ENCODE assay signal across 2 cellular contexts in the genomic region with DNA sequence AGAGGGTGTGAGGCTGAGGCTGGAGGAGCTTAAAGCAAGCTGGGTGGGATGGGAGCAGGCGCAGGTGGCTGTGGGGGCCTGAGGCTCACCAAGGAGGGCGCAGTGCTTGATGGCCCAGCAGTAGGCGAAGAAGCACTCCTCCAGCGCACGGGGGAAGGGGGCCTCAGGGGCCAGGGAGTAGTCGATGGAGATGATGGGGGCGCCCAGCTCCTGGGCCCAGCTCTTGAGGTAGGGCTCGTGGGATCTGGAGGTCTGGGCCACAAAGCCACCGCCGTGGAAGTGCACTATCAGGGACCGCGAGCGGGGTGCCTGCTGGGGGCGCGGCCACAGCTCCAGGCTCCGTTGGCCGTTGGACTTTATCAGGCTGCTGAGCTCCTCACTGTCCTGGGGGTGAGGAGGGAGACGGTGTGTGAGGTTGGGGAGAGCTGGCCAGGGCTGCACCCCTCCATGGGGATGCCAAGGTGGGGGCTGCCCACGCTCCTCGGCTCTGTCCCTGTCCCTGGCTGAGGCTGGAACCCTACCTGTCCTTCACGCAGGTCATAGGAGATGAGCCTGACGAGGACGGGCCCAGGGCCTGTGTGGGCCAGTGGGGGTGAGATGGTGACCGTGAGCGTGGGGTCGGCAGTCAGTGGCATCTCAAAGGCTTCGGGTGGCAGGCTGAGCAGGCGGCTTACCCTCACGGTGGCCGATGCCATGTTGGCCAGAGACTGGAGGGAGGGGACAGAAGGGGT.
TF ChIP-seq lines count a peak whose summit lies in the region.

No MANE protein-coding gene starts in this region.

TF ChIP-seq in IMR-90, 13 proteins besides CTCF, POLR2A, EP300 and RAD21:
- TF ChIP-seq CEBPB (IDR thresholded peaks at IDR 0.05; ENCODE audit: low read depth, low read length), result no peak
- no peak for TF ChIP-seq NFE2L2 (IDR thresholded peaks at IDR 0.05; ENCODE audit: low read depth, low read length)
- no peak for TF ChIP-seq CHD1 (IDR thresholded peaks at IDR 0.05; ENCODE audit: low read depth, low read length)
- TF ChIP-seq MXI1 (IDR thresholded peaks at IDR 0.05; ENCODE audit: borderline replicate concordance, low read depth, low read length), result no peak
- no peak for TF ChIP-seq ELK1 (IDR thresholded peaks at IDR 0.05; ENCODE audit: borderline replicate concordance, low read depth, low read length)

TF ChIP-seq in H1, 55 proteins besides CTCF, POLR2A, EP300 and RAD21:
- TF ChIP-seq SIN3A (conservative IDR thresholded peaks at IDR 0.05 in 1 of 2, IDR thresholded peaks at IDR 0.05 in 1 of 2; ENCODE audit: low read depth in 1 of 2, low read length in 2 of 2), result no peak
- TF ChIP-seq TCF12 (IDR thresholded peaks at IDR 0.05; ENCODE audit: low read depth, low read length), result no peak
- no peak for TF ChIP-seq PHF8 (conservative IDR thresholded peaks at IDR 0.05; ENCODE audit: low read depth, low read length)
- TF ChIP-seq JUND (IDR thresholded peaks at IDR 0.05; ENCODE audit: low read length), result no peak
- TF ChIP-seq NANOG (IDR thresholded peaks at IDR 0.05; ENCODE audit: insufficient read depth, low read depth, low read length, poor library complexity, severe bottlenecking), result no peak
- no peak for TF ChIP-seq BACH1 (IDR thresholded peaks at IDR 0.05; ENCODE audit: low read length)
- TF ChIP-seq RFX5 (IDR thresholded peaks at IDR 0.05; ENCODE audit: borderline replicate concordance, low read depth, low read length), result no peak
- TF ChIP-seq SUZ12 (IDR thresholded peaks at IDR 0.05; ENCODE audit: low read length), result no peak
- TF ChIP-seq KDM5A (IDR thresholded peaks at IDR 0.05; ENCODE audit: low read length), result no peak
- no peak for TF ChIP-seq MAFK (IDR thresholded peaks at IDR 0.05; ENCODE audit: low read depth, low read length)
- no peak for TF ChIP-seq SRF (IDR thresholded peaks at IDR 0.05; ENCODE audit: low read depth, low read length)
- no peak for TF ChIP-seq NRF1 (IDR thresholded peaks at IDR 0.05; ENCODE audit: low read depth, low read length)
TF ChIP-seq in H1: peak in this region for 0.
